Comparison of ENCODE assay signal across 8 cellular contexts in the genomic region with DNA sequence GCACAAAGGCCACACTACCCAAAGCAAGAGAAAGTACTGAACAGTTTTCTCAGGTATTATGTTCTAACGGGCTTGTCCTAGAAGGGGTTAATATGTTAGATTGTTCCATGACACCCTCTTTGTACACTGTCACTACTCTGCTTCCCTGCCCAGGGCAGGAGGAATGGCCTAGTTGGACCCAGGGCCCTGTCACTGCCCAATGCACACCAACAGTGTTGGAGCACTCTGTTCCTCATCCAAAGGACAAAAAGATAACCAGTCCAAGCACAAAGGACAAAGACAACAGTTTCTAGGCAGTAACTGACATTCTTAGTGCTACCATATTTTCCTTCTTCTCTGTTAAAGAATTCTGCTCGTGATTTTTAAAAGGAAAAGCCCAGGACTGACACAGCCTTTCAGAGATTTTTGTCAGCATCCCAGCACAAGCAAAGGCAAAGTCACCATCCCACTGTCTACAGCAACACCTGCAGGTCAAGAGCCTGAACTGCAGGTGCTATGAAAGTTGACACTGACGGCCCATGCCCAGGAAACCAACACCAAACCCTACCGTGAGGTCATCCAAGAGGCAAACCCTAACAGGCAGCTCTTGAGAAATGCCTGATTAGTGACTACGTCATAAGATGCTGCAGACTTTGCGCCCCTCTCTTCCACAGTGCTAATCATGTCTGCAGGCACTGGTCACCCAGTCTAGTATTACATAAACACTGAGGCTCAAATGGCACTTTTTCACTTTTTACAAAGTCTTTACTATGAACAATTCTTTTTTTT. TPM values are rescaled to one million over a fixed set of nuclear protein-coding genes. Genes with fewer than 3 reads are reported as not detected.
DNase-seq lines count a peak whose midpoint lies in the region; ATAC-seq and TF ChIP-seq lines count a peak whose summit lies in the region.

No MANE protein-coding gene starts in this region.

- POLR2A ChIA-PET in activated CD4-positive, alpha-beta T cell treated with anti-CD3 and anti-CD28 coated beads, Interleukin-2, amount 10 ng/mL, durations not matched to agents 7 days and 5 days (lab: Charles Lee) = no interaction called here

- peaks cover 0 to 21% (median 6%) of the 10 kb centered on the region in 4 donors for H3K4me1 ChIP-seq in right lobe of liver

- ATAC-seq in GM18499 (IDR thresholded peaks at IDR 0.05; ENCODE audit: insufficient read depth, unreplicated experiment) = peak; percentile 73
- ATAC-seq in HG03139 (IDR thresholded peaks at IDR 0.05; ENCODE audit: unreplicated experiment) = peak; percentile 81
- peak; percentile 95 to 99 (median 98) for ATAC-seq in right lobe of liver

- TF ChIP-seq POLR2A in right lobe of liver (IDR thresholded peaks at IDR 0.05) = no peak

- DNase-seq in ACHN (peak; percentile 87), NCI-H510A (lab: John Stamatoyannopoulos, UW) (peak; percentile 56), dermis blood vessel endothelial cell (peak; percentile 89), right lobe of liver (peak; percentile 53 to 72 (median 68))
- peak; percentile 69 for DNase-seq in activated CD4-positive, alpha-beta T cell treated with anti-CD3 and anti-CD28 coated beads, Interleukin-2, amount 10 ng/mL, durations not matched to agents 7 days and 5 days
- peak; percentile 26 for DNase-seq in stimulated activated CD8-positive, alpha-beta memory T cell treated with anti-CD3 and anti-CD28 coated beads, Interleukin-12 subunit alpha, Interleukin-12 subunit beta, amount 100 ng/mL, for 24 hours (ENCODE audit: extremely low read depth)

- intact Hi-C loops in right lobe of liver (cut with DNase I) = loop anchor here (5.0 kb wide), 2 partner anchors 230 to 240 kb away; no protein-coding TSS in a partner anchor

- no peak overlapping the region for H3K4me3 Mint-ChIP-seq in activated CD4-positive, alpha-beta T cell treated with anti-CD3 and anti-CD28 coated beads, Interleukin-2, amount 10 ng/mL, durations not matched to agents 7 days and 5 days

- 20% methylated on average over 6 of the region's 6 CpGs for WGBS in right lobe of liver (ENCODE audit: insufficient coverage, low coverage, low lambda C conversion rate, missing lambda C conversion rate)

- H3K27ac ChIP-seq in right lobe of liver = peak overlapping the region in 1 of 3 donors; percentile 10

- peaks cover 0 to 48% (median 11%) of the 10 kb centered on the region in 4 donors for H3K36me3 ChIP-seq in right lobe of liver

- H3K4me3 ChIP-seq in right lobe of liver = no peak overlapping the region

- peak; percentile 93 to 96 (median 95) for TF ChIP-seq CTCF in right lobe of liver (IDR thresholded peaks at IDR 0.05)

- H3K4me1 Mint-ChIP-seq in activated CD4-positive, alpha-beta T cell treated with anti-CD3 and anti-CD28 coated beads, Interleukin-2, amount 10 ng/mL, durations not matched to agents 7 days and 5 days = peaks cover 31% of the 10 kb centered on the region

- H3K27ac Mint-ChIP-seq in activated CD4-positive, alpha-beta T cell treated with anti-CD3 and anti-CD28 coated beads, Interleukin-2, amount 10 ng/mL, durations not matched to agents 7 days and 5 days = no peak overlapping the region

- in situ Hi-C loops in ACHN (cut with HindIII; ENCODE audit: low pct_ligation_motif_present, low pct_unique_long_range_greater_than_20kb, low sequenced_read_pairs) = no loop called here

- H3K9me3 ChIP-seq in right lobe of liver = no peaks in the 10 kb centered on the region

- H3K36me3 Mint-ChIP-seq in activated CD4-positive, alpha-beta T cell treated with anti-CD3 and anti-CD28 coated beads, Interleukin-2, amount 10 ng/mL, durations not matched to agents 7 days and 5 days (ENCODE audit: low read depth) = peaks cover 69% of the 10 kb centered on the region

- no peaks in the 10 kb centered on the region for H3K27me3 Mint-ChIP-seq in activated CD4-positive, alpha-beta T cell treated with anti-CD3 and anti-CD28 coated beads, Interleukin-2, amount 10 ng/mL, durations not matched to agents 7 days and 5 days

- CTCF ChIA-PET in activated CD4-positive, alpha-beta T cell treated with anti-CD3 and anti-CD28 coated beads, Interleukin-2, amount 10 ng/mL, durations not matched to agents 7 days and 5 days (lab: Charles Lee) = interaction anchor here (0.5 to 1.8 kb wide), 9 partner anchors 9 to 598 kb away, joined by 3 to 5 read pairs (median 3); a partner anchor contains a TSS

- no peaks in the 10 kb centered on the region for H3K27me3 ChIP-seq in right lobe of liver

- H3K9me3 Mint-ChIP-seq in activated CD4-positive, alpha-beta T cell treated with anti-CD3 and anti-CD28 coated beads, Interleukin-2, amount 10 ng/mL, durations not matched to agents 7 days and 5 days = peaks cover 6% of the 10 kb centered on the region

RNA-seq across cellular contexts. Expression of a gene that starts 13.2 kb away (rescaled TPM):
- 10 to 100 TPM; 74.3 to 75.9 TPM for total RNA-seq in activated CD4-positive, alpha-beta T cell treated with anti-CD3 and anti-CD28 coated beads, Interleukin-2, amount 10 ng/mL, durations not matched to agents 7 days and 5 days
- total RNA-seq in dermis blood vessel endothelial cell (71.6 and 143 TPM in 2 replicates), right lobe of liver (10 to 100 TPM; 24.4 to 47.1 (median 42.5) TPM)

Comparison
In these comparisons a context has a peak if more than half of its experiments do, and no peak if none do; other contexts are left out.
1. DNase-seq: peak in every context shown above with its lines; median percentile 89 in dermis blood vessel endothelial cell; 87 in ACHN; 69 in activated CD4-positive, alpha-beta T cell treated with anti-CD3 and anti-CD28 coated beads, Interleukin-2, amount 10 ng/mL, durations not matched to agents 7 days and 5 days; 68 in right lobe of liver; 56 in NCI-H510A; 26 in stimulated activated CD8-positive, alpha-beta memory T cell treated with anti-CD3 and anti-CD28 coated beads, Interleukin-12 subunit alpha, Interleukin-12 subunit beta, amount 100 ng/mL, for 24 hours.